17 cellular contexts compared by ENCODE assay signal in genomic region chr11:13343067-13343466, GRCh38.
A peak's percentile ranks its signal among the peaks of the same experiment; 100 is the strongest.
DNase-seq lines count a peak whose midpoint lies in the region; ATAC-seq and TF ChIP-seq lines count a peak whose summit lies in the region.
"Had no signal": no experiment of that assay in that cellular context is flagged by ENCODE, and none has a peak within 500 bp of the region (broad histone marks: within the 10 kb centered on the region; RNA-seq: fewer than 3 reads in every experiment).

No MANE protein-coding gene starts in this region.

- no peaks in the 10 kb centered on the region for H3K79me2 ChIP-seq in OCI-LY7 (ENCODE audit: insufficient read depth, low read depth, low read length)

- H2AFZ ChIP-seq in OCI-LY7 (ENCODE audit: low read length), result no peak overlapping the region

- H3K27ac ChIP-seq in OCI-LY7 (ENCODE audit: low read depth, low read length, poor library complexity, severe bottlenecking), result no peak overlapping the region
- H3K27ac ChIP-seq: cardiac muscle cell, esophagus muscularis mucosa had no signal

- no peaks in the 10 kb centered on the region for H3K9me2 ChIP-seq in OCI-LY7 (ENCODE audit: insufficient read depth, low read length)
- H3K9me2 ChIP-seq: SK-N-SH had no signal

- no peak overlapping the region for H3K4me3 ChIP-seq in GM12865 (ENCODE audit: low read depth, low read length)
- no peak overlapping the region for H3K4me3 ChIP-seq in OCI-LY7 (ENCODE audit: low read depth, low read length, poor library complexity, severe bottlenecking)
- H3K4me3 ChIP-seq: cardiac muscle cell, esophagus muscularis mucosa had no signal

- no peak overlapping the region for H3K4me2 ChIP-seq in OCI-LY7 (ENCODE audit: low read length)
- H3K4me2 ChIP-seq: SK-N-SH had no signal

- no peaks in the 10 kb centered on the region for H4K20me1 ChIP-seq in OCI-LY7 (ENCODE audit: insufficient read depth, low read length)

- H3K4me1 ChIP-seq in OCI-LY7 (ENCODE audit: insufficient read depth, low read length, poor library complexity, severe bottlenecking), result no peaks in the 10 kb centered on the region

- BruUV-seq in OCI-LY7 (replicated peaks; lab: Mats Ljungman, UMichigan), result no TSS peak

- H3K9me3 ChIP-seq in OCI-LY7 (ENCODE audit: low read length), result no peaks in the 10 kb centered on the region
- H3K9me3 ChIP-seq: esophagus muscularis mucosa, SK-N-SH had no signal

- POLR2A ChIA-PET in OCI-LY7 (lab: Charles Lee), result no interaction called here

- peak; percentile 55 for DNase-seq in GM12865 (ENCODE audit: low read depth)
- DNase-seq in OCI-LY7 (ENCODE audit: low spot score), result peak; percentile 8
- DNase-seq in activated CD4-positive, alpha-beta T cell treated with anti-CD3 and anti-CD28 coated beads, Interleukin-2, amount 50 U/mL, for 48 hours, result no peak
- DNase-seq in NCI-H187 (lab: John Stamatoyannopoulos, UW), result no peak
- DNase-seq in 8988T, result no peak
- DNase-seq: activated CD4-positive, alpha-beta T cell treated with anti-CD3 and anti-CD28 coated beads for 36 hours; activated gamma-delta T cell treated with Interleukin-2 at 50 U/mL for 16 hours; midbrain; NCI-H1105; NCI-H526 treated with DMSO at 0.1 percent for 48 hours; retina; SK-N-SH had no signal

- no peaks in the 10 kb centered on the region for H3K36me3 ChIP-seq in OCI-LY7 (ENCODE audit: insufficient read depth, low read length)
- H3K36me3 ChIP-seq: cardiac muscle cell had no signal

- TF ChIP-seq CTCF in GM12865 (IDR thresholded peaks at IDR 0.05; ENCODE audit: insufficient read depth, low read depth, low read length, missing control alignments), result no peak
- TF ChIP-seq CTCF in OCI-LY7 (conservative IDR thresholded peaks at IDR 0.05; ENCODE audit: low read length), result no peak

- CTCF ChIA-PET in OCI-LY7 (lab: Charles Lee; ENCODE audit: unreplicated experiment), result no interaction called here

- intact Hi-C loops in OCI-LY7 (cut with micrococcal nuclease; ENCODE audit: unreplicated experiment), result no loop called here

- peak; percentile 53 for ATAC-seq in GM19351 (IDR thresholded peaks at IDR 0.05; ENCODE audit: unreplicated experiment)
- peak; percentile 46 for ATAC-seq in HG02938 (IDR thresholded peaks at IDR 0.05; ENCODE audit: unreplicated experiment)
- ATAC-seq in GM19023 (IDR thresholded peaks at IDR 0.05; ENCODE audit: unreplicated experiment), result no peak
- ATAC-seq: activated CD4-positive, alpha-beta T cell treated with anti-CD3 and anti-CD28 coated beads for 36 hours had no signal

Comparison
In these comparisons a context has a peak if more than half of its experiments do, and no peak if none do; other contexts are left out.
1. DNase-seq: peak in GM12865 (single experiment) and OCI-LY7 (single experiment); none in activated CD4-positive, alpha-beta T cell treated with anti-CD3 and anti-CD28 coated beads, Interleukin-2, amount 50 U/mL, for 48 hours (0 of 2), NCI-H187 (0 of 2) and 8988T (single experiment).